32 cellular contexts compared by ENCODE assay signal in genomic region chr4:88414755-88415154, GRCh38. TPM values are rescaled to one million over a fixed set of nuclear protein-coding genes. Genes with fewer than 3 reads are reported as not detected.
"Had no signal": no experiment of that assay in that cellular context is flagged by ENCODE, and none has a peak within 500 bp of the region (broad histone marks: within the 10 kb centered on the region; RNA-seq: fewer than 3 reads in every experiment).

No MANE protein-coding gene starts in this region.

- DNase-seq: MM.1S, MV-4-11, NCI-H1092, NCI-H1105, NCI-H1417 treated with DMSO at 0.1 percent for 48 hours, NCI-H1436 treated with DMSO at 0.1 percent for 48 hours, NCI-H1694 treated with DMSO at 0.1 percent for 48 hours, NCI-H187 treated with DMSO at 0.1 percent for 48 hours, NCI-H2029, NCI-H2081, NCI-H2171 treated with DMSO at 0.1 percent for 48 hours, NCI-H2227 treated with DMSO at 0.1 percent for 48 hours, NCI-H345, NCI-H446, NCI-H510A treated with DMSO at 0.1 percent for 48 hours, NCI-H524 treated with DMSO at 0.1 percent for 48 hours, NCI-H526 treated with DMSO at 0.1 percent for 48 hours, NCI-H774, PC-9, SHP77, SIG-M5, SJCRH30, SW 1271, T-helper 1 cell had no signal

- H3K4me1 ChIP-seq: SJCRH30 had no signal

- H3K27ac ChIP-seq: PC-9, RWPE1, SJCRH30, SK-N-MC had no signal

- H3K27ac Mint-ChIP-seq: T-helper 1 cell treated with Interleukin-12 subunit alpha and Interleukin-12 subunit beta and Interleukin-4 antibody, amounts not matched to agents 30 μg/mL and 1 μg/mL, for 36 hours had no signal

- H3K27me3 ChIP-seq: SJCRH30 had no signal

- H3K4me3 ChIP-seq: PC-9, SJCRH30, SK-N-MC had no signal

- H3K4me3 Mint-ChIP-seq: T-helper 1 cell treated with Interleukin-12 subunit alpha and Interleukin-12 subunit beta and Interleukin-4 antibody, amounts not matched to agents 30 μg/mL and 1 μg/mL, for 36 hours had no signal

- H3K36me3 ChIP-seq: SJCRH30 had no signal

- H3K9me3 ChIP-seq: SJCRH30 had no signal

- ATAC-seq: Panc1, Right ventricle myocardium inferior, SK-N-SH treated with all-trans-retinoic acid at 6 μM for 48 hours had no signal

- H3K9me3 Mint-ChIP-seq: T-helper 1 cell treated with Interleukin-12 subunit alpha and Interleukin-12 subunit beta and Interleukin-4 antibody, amounts not matched to agents 30 μg/mL and 1 μg/mL, for 36 hours had no signal

- H2AFZ ChIP-seq: PC-9 had no signal

- H3K4me2 ChIP-seq: PC-9 had no signal

- FAIRE-seq: RCC 7860 had no signal

RNA-seq across cellular contexts. Expression of gene HERC5, which starts 42.2 kb away (rescaled TPM):
- total RNA-seq: OCI-LY7 had no signal
